23 cellular contexts compared by ENCODE assay signal in genomic region chr7:151540146-151540545, GRCh38.
"Had no signal": no experiment of that assay in that cellular context is flagged by ENCODE, and none has a peak within 500 bp of the region (broad histone marks: within the 10 kb centered on the region; RNA-seq: fewer than 3 reads in every experiment).

No MANE protein-coding gene starts in this region.

- H3K27me3 ChIP-seq: ascending aorta, body of pancreas had no signal

- DNase-seq: activated CD4-positive, alpha-beta T cell treated with anti-CD3 and anti-CD28 coated beads for 4 hours; activated CD8-positive, alpha-beta T cell treated with anti-CD3 and anti-CD28 coated beads for 36 hours; activated effector memory CD4-positive, alpha-beta T cell treated with Interleukin-2 at 50 U/mL for 16 hours; activated naive CD4-positive, alpha-beta T cell; activated T-cell treated with anti-CD3 and anti-CD28 coated beads, Interleukin-2, amount 50 U/mL, for 24 hours; amniotic stem cell; body of pancreas; KG1; NCI-H1092 treated with DMSO at 0.1 percent for 48 hours; NCI-H1694 treated with DMSO at 0.1 percent for 48 hours; NCI-H2029 treated with DMSO at 0.1 percent for 48 hours; NCI-H345; NCI-H510A; NCI-H526 treated with DMSO at 0.1 percent for 48 hours; NCI-H82; SHP77 treated with DMSO at 0.1 percent for 48 hours had no signal

- H3K4me3 ChIP-seq: ascending aorta, body of pancreas had no signal

- H3K9me3 Mint-ChIP-seq: activated CD8-positive, alpha-beta T cell treated with anti-CD3 and anti-CD28 coated beads for 36 hours; activated naive CD4-positive, alpha-beta T cell treated with anti-CD3 and anti-CD28 coated beads, Interleukin-2, amount 50 U/mL, for 24 hours; activated T-cell treated with anti-CD3 and anti-CD28 coated beads, Interleukin-2, amount 50 U/mL, for 24 hours; activated T-helper 1 cell treated with anti-CD3 and anti-CD28 coated beads, Interleukin-12 subunit alpha, Interleukin-12 subunit beta, Interleukin-2, Interleukin-4 antibody, amounts not matched to agents 30 ng/mL and 10 ng/mL and 1 ng/mL, durations not matched to agents 14 hours and 24 hours and 36 hours; T-helper 1 cell treated with Interleukin-12 subunit alpha and Interleukin-12 subunit beta and Interleukin-4 antibody, amounts not matched to agents 30 μg/mL and 1 μg/mL, for 36 hours had no signal

- H3K4me1 ChIP-seq: body of pancreas had no signal

- H3K9me3 ChIP-seq: ascending aorta, body of pancreas had no signal

- ATAC-seq: activated CD4-positive, CD25-positive, alpha-beta regulatory T cell treated with anti-CD3 and anti-CD28 coated beads, Interleukin-2, amount 50 U/mL, for 24 hours; activated CD8-positive, alpha-beta T cell treated with anti-CD3 and anti-CD28 coated beads for 36 hours; body of pancreas had no signal

- H3K27ac Mint-ChIP-seq: activated CD8-positive, alpha-beta T cell treated with anti-CD3 and anti-CD28 coated beads for 36 hours; activated naive CD4-positive, alpha-beta T cell treated with anti-CD3 and anti-CD28 coated beads, Interleukin-2, amount 50 U/mL, for 24 hours; activated T-cell treated with anti-CD3 and anti-CD28 coated beads, Interleukin-2, amount 50 U/mL, for 24 hours; activated T-helper 1 cell treated with anti-CD3 and anti-CD28 coated beads, Interleukin-12 subunit alpha, Interleukin-12 subunit beta, Interleukin-2, Interleukin-4 antibody, amounts not matched to agents 30 ng/mL and 10 ng/mL and 1 ng/mL, durations not matched to agents 14 hours and 24 hours and 36 hours; IgD-negative memory B cell; T-helper 1 cell treated with Interleukin-12 subunit alpha and Interleukin-12 subunit beta and Interleukin-4 antibody, amounts not matched to agents 30 μg/mL and 1 μg/mL, for 36 hours had no signal

- H3K36me3 ChIP-seq: ascending aorta had no signal

- H3K4me3 Mint-ChIP-seq: activated CD8-positive, alpha-beta T cell treated with anti-CD3 and anti-CD28 coated beads for 36 hours; activated naive CD4-positive, alpha-beta T cell treated with anti-CD3 and anti-CD28 coated beads, Interleukin-2, amount 50 U/mL, for 24 hours; activated T-cell treated with anti-CD3 and anti-CD28 coated beads, Interleukin-2, amount 50 U/mL, for 24 hours; activated T-helper 1 cell treated with anti-CD3 and anti-CD28 coated beads, Interleukin-12 subunit alpha, Interleukin-12 subunit beta, Interleukin-2, Interleukin-4 antibody, amounts not matched to agents 30 ng/mL and 10 ng/mL and 1 ng/mL, durations not matched to agents 14 hours and 24 hours and 36 hours; IgD-negative memory B cell; T-helper 1 cell treated with Interleukin-12 subunit alpha and Interleukin-12 subunit beta and Interleukin-4 antibody, amounts not matched to agents 30 μg/mL and 1 μg/mL, for 36 hours had no signal

- H3K27ac ChIP-seq: body of pancreas, RWPE1 had no signal
